In the genomic region with DNA sequence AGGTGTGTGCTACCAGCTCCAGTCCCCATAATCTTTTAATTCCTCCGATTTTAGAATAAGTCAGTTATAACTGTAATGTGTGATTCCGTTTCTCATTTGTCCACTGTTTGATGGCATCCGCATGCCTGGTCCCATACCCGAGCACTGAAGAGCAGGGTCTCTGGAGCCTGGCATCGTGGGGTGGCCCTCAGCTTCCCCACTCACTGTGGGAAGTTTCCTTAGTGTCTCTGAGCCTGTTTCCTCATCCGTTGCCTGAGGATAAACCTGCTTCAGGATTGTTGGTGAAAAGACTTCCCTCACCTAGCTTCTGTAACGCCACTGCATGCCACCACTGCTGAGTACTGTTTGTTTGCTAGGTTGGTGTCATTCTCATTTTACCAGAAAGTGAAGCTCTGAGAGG, we compare ENCODE assay signal across 21 cellular contexts. TPM values are rescaled to one million over a fixed set of nuclear protein-coding genes. Genes with fewer than 3 reads are reported as not detected.
A peak's percentile ranks its signal among the peaks of the same experiment; 100 is the strongest.
DNase-seq lines count a peak whose midpoint lies in the region; ATAC-seq and TF ChIP-seq lines count a peak whose summit lies in the region.
"Had no signal": no experiment of that assay in that cellular context is flagged by ENCODE, and none has a peak within 500 bp of the region (broad histone marks: within the 10 kb centered on the region; RNA-seq: fewer than 3 reads in every experiment).

No MANE protein-coding gene starts in this region.

- CTCF ChIA-PET in IMR-90 (lab: Yijun Ruan, JAX), result no interaction called here
- CTCF ChIA-PET in activated CD8-positive, alpha-beta T cell treated with anti-CD3 and anti-CD28 coated beads for 36 hours (lab: Charles Lee), result interaction anchor here (0.8 to 5.1 kb wide), 4 partner anchors 11 to 173 kb away, joined by 3 to 34 read pairs (median 4); no protein-coding TSS in a partner anchor

- H3K4me3 ChIP-seq in IMR-90 (ENCODE audit: insufficient read depth, low read depth, low read length), result no peak overlapping the region

- dilution Hi-C loops in IMR-90 (cut with HindIII; ENCODE audit: low sequenced_read_pairs, unreplicated experiment), result no loop called here

- no peak overlapping the region for H2BK5ac ChIP-seq in IMR-90 (ENCODE audit: low read depth, low read length, poor library complexity, severe bottlenecking)

- BruUV-seq in IMR-90 (replicated peaks; lab: Mats Ljungman, UMichigan), result no TSS peak

- no peak for ATAC-seq in activated T-cell treated with anti-CD3 and anti-CD28 coated beads, Interleukin-2, amount 50 U/mL, for 72 hours (replicated peaks in 1 of 2)
- ATAC-seq in IMR-90 (ENCODE audit: low read depth) (no peak), natural killer cell (no peak)
- no peak for ATAC-seq in activated CD8-positive, alpha-beta T cell treated with anti-CD3 and anti-CD28 coated beads for 36 hours

- peaks cover 5% of the 10 kb centered on the region for H3K4me1 Mint-ChIP-seq in activated T-cell treated with anti-CD3 and anti-CD28 coated beads, Interleukin-2, amount 50 U/mL, for 72 hours (ENCODE audit: low read depth)
- H3K4me1 Mint-ChIP-seq in activated CD8-positive, alpha-beta T cell treated with anti-CD3 and anti-CD28 coated beads for 36 hours (ENCODE audit: low read depth), result peaks cover 10% of the 10 kb centered on the region
- H3K4me1 Mint-ChIP-seq in neural crest cell (peaks cover 16% of the 10 kb centered on the region), natural killer cell (peaks cover 12 to 15% of the 10 kb centered on the region in 2 donors)

- H2BK15ac ChIP-seq in IMR-90 (ENCODE audit: low read depth, low read length), result no peak overlapping the region

- no peak overlapping the region for H2AFZ ChIP-seq in IMR-90 (replicated peaks; ENCODE audit: low read length, poor library complexity)

- H2BK120ac ChIP-seq in IMR-90 (ENCODE audit: low read depth, low read length), result no peak overlapping the region

- WGBS in IMR-90 (ENCODE audit: extremely low coverage in 2 of 2, insufficient read length in 1 of 2), 2 experiments, result no CpG with 5 or more reads among the region's 7 CpGs

- POLR2A ChIA-PET in IMR-90 (lab: Charles Lee; ENCODE audit: unreplicated experiment), result no interaction called here
- POLR2A ChIA-PET in activated CD8-positive, alpha-beta T cell treated with anti-CD3 and anti-CD28 coated beads for 36 hours (lab: Charles Lee), result interaction anchor here (0.9 kb wide), 1 partner anchor 11 kb away, joined by 3 read pairs; no protein-coding TSS in a partner anchor

- H3K4me1 ChIP-seq in IMR-90 (ENCODE audit: control insufficient read depth, insufficient read depth, low read length), result peaks cover 2% of the 10 kb centered on the region; the same call in 1 of the 2 replicates

- peak overlapping the region; percentile 53 for H2AK9ac ChIP-seq in IMR-90 (replicated peaks; ENCODE audit: low read depth, low read length, poor library complexity)

- no peak overlapping the region for H3K23ac ChIP-seq in IMR-90 (ENCODE audit: low read depth, low read length)

- no peaks in the 10 kb centered on the region for H3K27me3 Mint-ChIP-seq in activated T-cell treated with anti-CD3 and anti-CD28 coated beads, Interleukin-2, amount 50 U/mL, for 72 hours (ENCODE audit: low read depth)
- no peaks in the 10 kb centered on the region for H3K27me3 Mint-ChIP-seq in activated CD8-positive, alpha-beta T cell treated with anti-CD3 and anti-CD28 coated beads for 36 hours
- no peaks in the 10 kb centered on the region for H3K27me3 Mint-ChIP-seq in neural crest cell (ENCODE audit: low read depth)
- no peaks in the 10 kb centered on the region for H3K27me3 Mint-ChIP-seq in natural killer cell (ENCODE audit: low read depth in 2 of 2)
- H3K27me3 Mint-ChIP-seq: CD4-positive, CD25-positive, alpha-beta regulatory T cell; IgD-negative memory B cell had no signal

- H4K20me1 ChIP-seq in IMR-90 (ENCODE audit: insufficient read depth, low read length), result no peaks in the 10 kb centered on the region; the same call in 1 of the 2 replicates

- no peak overlapping the region for H2BK20ac ChIP-seq in IMR-90 (ENCODE audit: low read depth, low read length)

- no peak overlapping the region for H3K56ac ChIP-seq in IMR-90 (ENCODE audit: extremely low read depth, insufficient read depth, low read length)

- H3K27me3 ChIP-seq in IMR-90 (ENCODE audit: control insufficient read depth, insufficient read depth, low read length), result no peaks in the 10 kb centered on the region

- H3K9me3 ChIP-seq in IMR-90 (ENCODE audit: control insufficient read depth, insufficient read depth, low read length), result no peaks in the 10 kb centered on the region

- H4K8ac ChIP-seq in IMR-90 (ENCODE audit: low read depth in 2 of 2, low read length in 2 of 2), result no peak overlapping the region

- H4K5ac ChIP-seq in IMR-90 (ENCODE audit: low read depth, low read length), result no peak overlapping the region

- TF ChIP-seq CTCF in IMR-90 (conservative IDR thresholded peaks at IDR 0.05; ENCODE audit: low read depth, low read length), result no peak
- TF ChIP-seq CTCF in activated CD8-positive, alpha-beta T cell treated with anti-CD3 and anti-CD28 coated beads for 36 hours (IDR thresholded peaks at IDR 0.05), result no peak
- no peak for TF ChIP-seq CTCF in neural crest cell (conservative IDR thresholded peaks at IDR 0.05)
- TF ChIP-seq CTCF in natural killer cell (IDR thresholded peaks at IDR 0.05), result no peak

- no peak overlapping the region for H3K27ac ChIP-seq in IMR-90 (ENCODE audit: insufficient read depth, low read length)

- TF ChIP-seq POLR2A in IMR-90 (IDR thresholded peaks at IDR 0.05; ENCODE audit: low read depth, low read length), result no peak

- TF ChIP-seq RAD21 in IMR-90 (IDR thresholded peaks at IDR 0.05; ENCODE audit: low read length), result no peak

- H3K9me3 Mint-ChIP-seq in activated T-cell treated with anti-CD3 and anti-CD28 coated beads, Interleukin-2, amount 50 U/mL, for 72 hours, result no peaks in the 10 kb centered on the region
- H3K9me3 Mint-ChIP-seq in activated CD8-positive, alpha-beta T cell treated with anti-CD3 and anti-CD28 coated beads for 36 hours, result no peaks in the 10 kb centered on the region
- no peaks in the 10 kb centered on the region for H3K9me3 Mint-ChIP-seq in neural crest cell
- no peaks in the 10 kb centered on the region for H3K9me3 Mint-ChIP-seq in natural killer cell
- H3K9me3 Mint-ChIP-seq: CD4-positive, CD25-positive, alpha-beta regulatory T cell; IgD-negative memory B cell had no signal

- H3K9ac ChIP-seq in IMR-90 (ENCODE audit: low read depth, low read length), result no peak overlapping the region

- intact Hi-C loops in IMR-90 (cut with micrococcal nuclease) (loop anchor here (5.0 kb wide), 1 partner anchor 746 kb away; no protein-coding TSS in a partner anchor), natural killer cell (cut with micrococcal nuclease) (no loop called here)
- intact Hi-C loops in activated CD8-positive, alpha-beta T cell treated with anti-CD3 and anti-CD28 coated beads for 36 hours (cut with micrococcal nuclease), result no loop called here

- H4K91ac ChIP-seq in IMR-90 (ENCODE audit: insufficient read depth, low read depth, low read length), result no peak overlapping the region

- peaks cover 25 to 56% of the 10 kb centered on the region in 2 experiments for H3K79me1 ChIP-seq in IMR-90 (ENCODE audit: low read depth in 1 of 2, low read length in 2 of 2)

- H3K36me3 Mint-ChIP-seq in activated T-cell treated with anti-CD3 and anti-CD28 coated beads, Interleukin-2, amount 50 U/mL, for 72 hours (ENCODE audit: insufficient read depth in 2 of 2), result peaks cover 8 to 18% of the 10 kb centered on the region in 2 donors
- peaks cover 61% of the 10 kb centered on the region for H3K36me3 Mint-ChIP-seq in activated CD8-positive, alpha-beta T cell treated with anti-CD3 and anti-CD28 coated beads for 36 hours (ENCODE audit: low read depth)
- peaks cover 18% of the 10 kb centered on the region for H3K36me3 Mint-ChIP-seq in neural crest cell (ENCODE audit: low read depth)
- peaks cover 6% of the 10 kb centered on the region for H3K36me3 Mint-ChIP-seq in natural killer cell

- no peak overlapping the region for H3K4me3 Mint-ChIP-seq in activated T-cell treated with anti-CD3 and anti-CD28 coated beads, Interleukin-2, amount 50 U/mL, for 72 hours
- H3K4me3 Mint-ChIP-seq in activated CD8-positive, alpha-beta T cell treated with anti-CD3 and anti-CD28 coated beads for 36 hours, result no peak overlapping the region
- H3K4me3 Mint-ChIP-seq in neural crest cell (no peak overlapping the region), natural killer cell (no peak overlapping the region)
- H3K4me3 Mint-ChIP-seq: CD4-positive, CD25-positive, alpha-beta regulatory T cell; IgD-negative memory B cell had no signal

- DNase-seq in activated T-cell treated with anti-CD3 and anti-CD28 coated beads, Interleukin-2, amount 50 U/mL, for 72 hours, result no peak
- no peak for DNase-seq in activated T-cell treated with anti-CD3 and anti-CD28 coated beads, Interleukin-2, amount 50 U/mL, for 1 hour
- DNase-seq in IMR-90 (no peak), neural crest cell (ENCODE audit: low read depth, low spot score) (no peak), natural killer cell (no peak), kidney tubule cell (ENCODE audit: low spot score) (no peak), hypothalamus (lab: John Stamatoyannopoulos, UW) (no peak)
- no peak for DNase-seq in activated CD8-positive, alpha-beta T cell treated with anti-CD3 and anti-CD28 coated beads for 36 hours
- DNase-seq: CD4-positive, CD25-positive, alpha-beta regulatory T cell; DMS79; MV-4-11; NCI-H1105 treated with DMSO at 0.1 percent for 48 hours; NCI-H2029 treated with DMSO at 0.1 percent for 48 hours; NCI-H2171 treated with DMSO at 0.1 percent for 48 hours; NCI-H524 treated with DMSO at 0.1 percent for 48 hours; NCI-H82; OCI-M1; SHP77 treated with DMSO at 0.1 percent for 48 hours had no signal

- H3K14ac ChIP-seq in IMR-90 (replicated peaks; ENCODE audit: low read depth, low read length), result no peak overlapping the region

- H3K9me1 ChIP-seq in IMR-90 (ENCODE audit: insufficient read depth, low read length), result no peaks in the 10 kb centered on the region; the same call in 1 of the 2 replicates

- no peak overlapping the region for H3K18ac ChIP-seq in IMR-90 (ENCODE audit: low read depth, low read length)

- no peak overlapping the region for H2AK5ac ChIP-seq in IMR-90 (ENCODE audit: low read depth, low read length)

- no peak overlapping the region for H3K4ac ChIP-seq in IMR-90 (ENCODE audit: low read depth, low read length)

- in situ Hi-C loops in IMR-90 (cut with MboI; ENCODE audit: low sequenced_read_pairs), result loop anchor here (5.0 to 25.0 kb wide), 4 partner anchors 331 to 881 kb away; no protein-coding TSS in a partner anchor

- peak overlapping the region; percentile 43 for H3K27ac Mint-ChIP-seq in activated T-cell treated with anti-CD3 and anti-CD28 coated beads, Interleukin-2, amount 50 U/mL, for 72 hours
- H3K27ac Mint-ChIP-seq in activated CD8-positive, alpha-beta T cell treated with anti-CD3 and anti-CD28 coated beads for 36 hours, result peak overlapping the region; percentile 38
- H3K27ac Mint-ChIP-seq in neural crest cell (ENCODE audit: unreplicated experiment) (peak overlapping the region; percentile 22), natural killer cell (no peak overlapping the region)
- H3K27ac Mint-ChIP-seq: CD4-positive, CD25-positive, alpha-beta regulatory T cell; IgD-negative memory B cell had no signal

- peaks cover 47% of the 10 kb centered on the region for H3K36me3 ChIP-seq in IMR-90 (ENCODE audit: control insufficient read depth, insufficient read depth, low read length)

- H3K4me2 ChIP-seq in IMR-90 (ENCODE audit: low read depth, low read length), result no peak overlapping the region

RNA-seq across cellular contexts. Expression of gene PARK7, which starts 19.5 kb away (rescaled TPM):
- 100 to 1,000 TPM; 247 to 273 TPM for total RNA-seq in activated T-cell treated with anti-CD3 and anti-CD28 coated beads, Interleukin-2, amount 50 U/mL, for 72 hours
- total RNA-seq in IMR-90 (2012; rRNA removed) (207 and 384 TPM in 2 replicates), neural crest cell (383 and 386 TPM in 2 replicates), natural killer cell (100 to 1,000 TPM; 120 to 127 (median 127) TPM)
- 348 and 357 TPM in 2 replicates for polyA plus RNA-seq in IMR-90 (2012; rRNA removed)
- 108 and 179 TPM in 2 replicates for polyA plus RNA-seq in IMR-90 (2012; cell fraction: cytosol; rRNA removed)
- polyA plus RNA-seq in IMR-90 (2012; cell fraction: nucleus; rRNA removed; ENCODE audit: low replicate concordance), result 19.8 and 112 TPM in 2 replicates
- total RNA-seq in activated CD8-positive, alpha-beta T cell treated with anti-CD3 and anti-CD28 coated beads for 36 hours, result 100 to 1,000 TPM; 539 to 552 TPM

RNA-seq across cellular contexts. Expression of gene TNFRSF9, which starts 40.3 kb away (rescaled TPM):
- total RNA-seq in activated T-cell treated with anti-CD3 and anti-CD28 coated beads, Interleukin-2, amount 50 U/mL, for 72 hours, result 10 to 100 TPM; 35.4 to 86.2 TPM
- total RNA-seq in IMR-90 (2012; rRNA removed), result 0.56 and 0.72 TPM in 2 replicates
- polyA plus RNA-seq in IMR-90 (2012; rRNA removed), result 0.43 and 0.56 TPM in 2 replicates
- polyA plus RNA-seq in IMR-90 (2012; cell fraction: cytosol; rRNA removed), result 0.35 and 0.40 TPM in 2 replicates
- polyA plus RNA-seq in IMR-90 (2012; cell fraction: nucleus; rRNA removed; ENCODE audit: low replicate concordance), result 0.09 and 0.31 TPM in 2 replicates
- total RNA-seq in activated CD8-positive, alpha-beta T cell treated with anti-CD3 and anti-CD28 coated beads for 36 hours, result 100 to 1,000 TPM; 214 to 219 TPM
- 0.23 and 0.28 TPM in 2 replicates for total RNA-seq in neural crest cell
- 1 to 10 TPM; 2.6 to 6.4 (median 4.2) TPM for total RNA-seq in natural killer cell
- total RNA-seq: H1 had no signal
- polyA plus RNA-seq: BJ, H1, IgD-negative memory B cell had no signal

RNA-seq across cellular contexts. Expression of gene ERRFI1, which starts 45.1 kb away (rescaled TPM):
- total RNA-seq in activated T-cell treated with anti-CD3 and anti-CD28 coated beads, Interleukin-2, amount 50 U/mL, for 72 hours, result 1 to 10 TPM; 2.6 to 3.3 TPM
- total RNA-seq in IMR-90 (2012; rRNA removed), result 101 and 106 TPM in 2 replicates
- polyA plus RNA-seq in IMR-90 (2012; rRNA removed), result 102 and 145 TPM in 2 replicates
- 66.7 and 88.3 TPM in 2 replicates for polyA plus RNA-seq in IMR-90 (2012; cell fraction: cytosol; rRNA removed)
- polyA plus RNA-seq in IMR-90 (2012; cell fraction: nucleus; rRNA removed; ENCODE audit: low replicate concordance), result 50.7 and 405 TPM in 2 replicates
- 1 to 10 TPM; 1.6 to 2.2 TPM for total RNA-seq in activated CD8-positive, alpha-beta T cell treated with anti-CD3 and anti-CD28 coated beads for 36 hours
- 23.3 and 24.0 TPM in 2 replicates for total RNA-seq in neural crest cell
- total RNA-seq in natural killer cell, result 1 to 10 TPM; 2.9 to 4.9 (median 4.0) TPM

Comparison
In these comparisons a context has a peak if more than half of its experiments do, and no peak if none do; other contexts are left out.
1. H3K27ac Mint-ChIP-seq: peak in activated T-cell treated with anti-CD3 and anti-CD28 coated beads, Interleukin-2, amount 50 U/mL, for 72 hours (single experiment), activated CD8-positive, alpha-beta T cell treated with anti-CD3 and anti-CD28 coated beads for 36 hours (single experiment) and neural crest cell (single experiment); none in natural killer cell (0 of 2).
2. RNA of gene TNFRSF9, which starts 40.3 kb away (total RNA-seq): 214 to 219 TPM in activated CD8-positive, alpha-beta T cell treated with anti-CD3 and anti-CD28 coated beads for 36 hours and 35.4 to 86.2 TPM in activated T-cell treated with anti-CD3 and anti-CD28 coated beads, Interleukin-2, amount 50 U/mL, for 72 hours; 2.6 to 6.4 TPM in natural killer cell, 0.56 to 0.72 TPM in IMR-90 and 0.23 to 0.28 TPM in neural crest cell; every median in the first group is over 4 times any median in the second.